Comparison of ENCODE assay signal across 8 cellular contexts in genomic region chr9:129174102-129174723, GRCh38. TPM values are rescaled to one million over a fixed set of nuclear protein-coding genes. Genes with fewer than 3 reads are reported as not detected.
DNase-seq lines count a peak whose midpoint lies in the region; ATAC-seq and TF ChIP-seq lines count a peak whose summit lies in the region.

No MANE protein-coding gene starts in this region.

- no peaks in the 10 kb centered on the region for H3K36me3 ChIP-seq in adrenal gland (replicated peaks in 1 of 2)
- peaks cover 0 to 6% (median 0%) of the 10 kb centered on the region in 9 donors for H3K36me3 ChIP-seq in heart right ventricle
- H3K36me3 ChIP-seq in tibial nerve: no peaks in the 10 kb centered on the region

- peaks cover 11 to 25% of the 10 kb centered on the region in 2 donors for H3K4me1 ChIP-seq in adrenal gland (replicated peaks in 1 of 2)
- peaks cover 11 to 50% (median 36%) of the 10 kb centered on the region in 9 donors for H3K4me1 ChIP-seq in heart right ventricle
- H3K4me1 ChIP-seq in tibial nerve: peaks cover 0 to 38% (median 21%) of the 10 kb centered on the region in 4 donors

- peak in 1 of 2 donors; percentile 88 for TF ChIP-seq EP300 in tibial nerve (IDR thresholded peaks at IDR 0.05)

- TF ChIP-seq CTCF in adrenal gland (IDR thresholded peaks at IDR 0.05) (peak; percentile 87 to 98 (median 94)), heart right ventricle (IDR thresholded peaks at IDR 0.05) (peak; percentile 96 to 99 (median 98)), tibial nerve (IDR thresholded peaks at IDR 0.05) (peak; percentile 97 to 99 (median 98))

- TF ChIP-seq POLR2A in adrenal gland (IDR thresholded peaks at IDR 0.05): peak; percentile 16 to 69
- TF ChIP-seq POLR2A in tibial nerve (IDR thresholded peaks at IDR 0.05): peak in 1 of 2 donors; percentile 25

- intact Hi-C loops in adrenal gland (cut with DNase I): loop anchor here (2.0 to 10.0 kb wide), 4 partner anchors 37 to 437 kb away; no protein-coding TSS in a partner anchor
- intact Hi-C loops in heart right ventricle (cut with DNase I): loop anchor here in 9 of 10 donors (1.0 to 10.0 kb wide), 14 partner anchors 31 to 438 kb away; no protein-coding TSS in a partner anchor

- ATAC-seq in heart right ventricle (peak; percentile 43 to 70 (median 58)), GM18498 (IDR thresholded peaks at IDR 0.05; ENCODE audit: unreplicated experiment) (no peak)

- peak; percentile 25 for DNase-seq in GF-D8 (lab: John Stamatoyannopoulos, UW)
- peak; percentile 77 for DNase-seq in NCI-H1092 treated with DMSO at 0.1 percent for 48 hours (lab: John Stamatoyannopoulos, UW)
- DNase-seq in T follicular helper cell (ENCODE audit: low read depth): peak; percentile 68
- peak; percentile 92 to 96 (median 94) for DNase-seq in adrenal gland
- peak; percentile 93 for DNase-seq in heart right ventricle
- peak; percentile 83 for DNase-seq in pons (ENCODE audit: low spot score)
- DNase-seq in tibial nerve (ENCODE audit: low spot score in 2 of 2): peak; percentile 92 to 97

- H3K4me3 ChIP-seq in adrenal gland (peak overlapping the region; percentile 28 to 95 (median 60)), heart right ventricle (peak overlapping the region; percentile 60 to 100 (median 96)), tibial nerve (peak overlapping the region; percentile 74 to 92 (median 86))

- H3K27me3 ChIP-seq in adrenal gland: no peaks in the 10 kb centered on the region
- peaks cover 0 to 6% (median 0%) of the 10 kb centered on the region in 7 donors for H3K27me3 ChIP-seq in heart right ventricle
- H3K27me3 ChIP-seq in tibial nerve: no peaks in the 10 kb centered on the region

- H3K9me3 ChIP-seq in adrenal gland (replicated peaks in 1 of 3) (no peaks in the 10 kb centered on the region), heart right ventricle (no peaks in the 10 kb centered on the region), tibial nerve (no peaks in the 10 kb centered on the region)

- H3K27ac ChIP-seq in adrenal gland: peak overlapping the region; percentile 93 to 99 (median 96)
- H3K27ac ChIP-seq in heart right ventricle: peak overlapping the region; percentile 96 to 100 (median 98)
- peak overlapping the region; percentile 93 to 99 (median 98) for H3K27ac ChIP-seq in tibial nerve

- WGBS in adrenal gland, 4 donors: 0% methylated on average over 12 to 55 of the region's 55 CpGs
- WGBS in heart right ventricle, 2 donors: 1% methylated on average over 47 to 55 of the region's 55 CpGs
- 0% methylated on average over 37 of the region's 55 CpGs for WGBS in tibial nerve, 2 donors

RNA-seq across cellular contexts. Expression of gene IER5L, which starts 3.8 kb away (rescaled TPM):
- total RNA-seq in adrenal gland: 10 to 100 TPM; 10.9 to 47.6 (median 18.6) TPM
- polyA plus RNA-seq in adrenal gland: 100 to 1,000 TPM in 1 of 3 donors, 10 to 100 TPM in 1, under 1 TPM in 1; 0.46 to 168 (median 64.5) TPM
- total RNA-seq in heart right ventricle: 10 to 100 TPM in 1 of 10 donors, 1 to 10 TPM in 9; 1.2 to 13.7 (median 5.6) TPM
- polyA plus RNA-seq in heart right ventricle: 10 to 100 TPM in 1 of 2 donors, 1 to 10 TPM in 1; 5.0 to 26.3 TPM
- total RNA-seq in tibial nerve: 10 to 100 TPM; 13.0 to 31.5 (median 25.3) TPM

Comparison
In these comparisons a context has a peak if more than half of its experiments do, and no peak if none do; other contexts are left out.
1. DNase-seq: peak in every context shown above with its lines; median percentile 94 in tibial nerve; 94 in adrenal gland; 93 in heart right ventricle; 83 in pons; 77 in NCI-H1092 treated with DMSO at 0.1 percent for 48 hours; 68 in T follicular helper cell; 25 in GF-D8.